Comparison of ENCODE assay signal across 2 cellular contexts in the genomic region with DNA sequence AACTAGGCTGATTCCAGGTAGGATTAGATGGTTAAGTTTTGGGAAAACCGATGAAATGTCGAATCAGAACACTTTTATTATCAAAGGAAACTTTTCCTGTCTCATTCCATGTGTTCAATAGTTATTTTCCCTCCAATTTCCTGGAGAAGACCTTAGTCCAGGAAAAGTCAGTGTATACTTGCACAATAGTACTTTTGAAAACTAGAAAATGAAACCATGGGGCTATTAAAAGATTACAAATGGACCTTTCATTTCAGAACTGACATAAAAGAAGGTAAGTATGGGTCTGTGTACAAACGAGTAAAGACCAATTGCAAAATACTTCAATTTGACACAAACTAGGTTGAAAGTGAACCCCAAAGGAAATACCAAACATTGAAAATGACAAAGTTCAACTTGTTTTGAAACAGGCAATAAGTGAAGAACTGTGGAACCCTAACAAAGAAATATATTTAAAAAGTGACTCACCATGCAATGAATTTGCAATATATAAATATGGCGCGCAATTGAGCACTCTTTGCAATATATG.
TF ChIP-seq lines count a peak whose summit lies in the region.

No MANE protein-coding gene starts in this region.

TF ChIP-seq in HCT116, 20 proteins besides CTCF, POLR2A, EP300 and RAD21 (continued from another document):
- no peak for TF ChIP-seq REST (IDR thresholded peaks at IDR 0.05; ENCODE audit: low read depth)
- no peak for TF ChIP-seq SP1 (IDR thresholded peaks at IDR 0.05; ENCODE audit: low read depth)
- TF ChIP-seq POLR2AphosphoS5 (IDR thresholded peaks at IDR 0.05; ENCODE audit: low read depth, low read length), result no peak
- TF ChIP-seq EZH2 (IDR thresholded peaks at IDR 0.05), result no peak
- TF ChIP-seq, protein P1, sequence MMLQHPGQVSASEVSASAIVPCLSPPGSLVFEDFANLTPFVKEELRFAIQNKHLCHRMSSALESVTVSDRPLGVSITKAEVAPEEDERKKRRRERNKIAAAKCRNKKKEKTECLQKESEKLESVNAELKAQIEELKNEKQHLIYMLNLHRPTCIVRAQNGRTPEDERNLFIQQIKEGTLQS (IDR thresholded peaks at IDR 0.05), result no peak

TF ChIP-seq in liver, 16 proteins besides CTCF, POLR2A, EP300 and RAD21 (continued from another document):
- TF ChIP-seq, protein P2, sequence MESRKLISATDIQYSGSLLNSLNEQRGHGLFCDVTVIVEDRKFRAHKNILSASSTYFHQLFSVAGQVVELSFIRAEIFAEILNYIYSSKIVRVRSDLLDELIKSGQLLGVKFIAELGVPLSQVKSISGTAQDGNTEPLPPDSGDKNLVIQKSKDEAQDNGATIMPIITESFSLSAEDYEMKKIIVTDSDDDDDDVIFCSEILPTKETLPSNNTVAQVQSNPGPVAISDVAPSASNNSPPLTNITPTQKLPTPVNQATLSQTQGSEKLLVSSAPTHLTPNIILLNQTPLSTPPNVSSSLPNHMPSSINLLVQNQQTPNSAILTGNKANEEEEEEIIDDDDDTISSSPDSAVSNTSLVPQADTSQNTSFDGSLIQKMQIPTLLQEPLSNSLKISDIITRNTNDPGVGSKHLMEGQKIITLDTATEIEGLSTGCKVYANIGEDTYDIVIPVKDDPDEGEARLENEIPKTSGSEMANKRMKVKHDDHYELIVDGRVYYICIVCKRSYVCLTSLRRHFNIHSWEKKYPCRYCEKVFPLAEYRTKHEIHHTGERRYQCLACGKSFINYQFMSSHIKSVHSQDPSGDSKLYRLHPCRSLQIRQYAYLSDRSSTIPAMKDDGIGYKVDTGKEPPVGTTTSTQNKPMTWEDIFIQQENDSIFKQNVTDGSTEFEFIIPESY (IDR thresholded peaks at IDR 0.05), result peak; percentile 40
- TF ChIP-seq REST (IDR thresholded peaks at IDR 0.05) (peak; percentile 75), YY1 (IDR thresholded peaks at IDR 0.05) (peak; percentile 65), MAX (IDR thresholded peaks at IDR 0.05) (peak; percentile 81), HNF4G (IDR thresholded peaks at IDR 0.05) (peak; percentile 40), HNF4A (conservative IDR thresholded peaks at IDR 0.05) (peak; percentile 81 to 87), JUND (IDR thresholded peaks at IDR 0.05) (peak; percentile 52 to 76)
